In the genomic region with DNA sequence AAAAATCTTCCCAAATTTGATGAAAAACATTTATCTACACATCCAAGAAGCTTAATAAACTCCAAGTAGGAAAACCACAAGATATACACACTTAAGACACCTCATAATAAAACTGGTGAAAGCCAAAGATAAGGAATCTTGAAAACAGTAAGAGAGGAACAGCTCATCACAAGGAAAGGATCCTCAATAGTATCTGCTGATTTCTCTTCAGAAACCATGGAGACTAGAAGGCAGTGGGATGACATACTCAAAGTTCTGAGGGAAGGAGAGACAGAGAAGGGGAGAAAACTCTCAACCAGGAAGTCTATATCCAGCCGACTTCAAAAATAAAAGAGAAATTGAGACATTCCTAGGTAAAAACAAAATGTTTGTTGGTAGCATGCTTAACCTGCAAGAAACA, we compare ENCODE assay signal across 26 cellular contexts.
"Had no signal": no experiment of that assay in that cellular context is flagged by ENCODE, and none has a peak within 500 bp of the region (broad histone marks: within the 10 kb centered on the region; RNA-seq: fewer than 3 reads in every experiment).

No MANE protein-coding gene starts in this region.

- H3K4me3 Mint-ChIP-seq: mesothelial cell of epicardium; naive B cell; natural killer cell; nephron progenitor cell; neural progenitor cell; stimulated activated memory B cell treated with anti-CD40 and anti-IgM and Interleukin-4, amounts not matched to agents 10 μg/mL and 1 μg/mL and 100 μg/mL, for 72 hours; stimulated activated naive CD8-positive, alpha-beta T cell treated with anti-CD3 and anti-CD28 coated beads, Interleukin-15, amount 100 ng/mL, for 72 hours; type B pancreatic cell had no signal

- H3K27me3 ChIP-seq: neural progenitor cell, neutrophil, right atrium auricular region, tibial nerve, uterus had no signal

- DNase-seq: islet precursor cell; left ventricle myocardium inferior; mesendoderm; naive B cell; natural killer cell; nephron progenitor cell; occipital lobe; stimulated activated CD4-positive, alpha-beta T cell treated with anti-CD3 and anti-CD28 coated beads, Interleukin-12 subunit alpha, Interleukin-12 subunit beta, amount 100 ng/mL, for 4 hours; stimulated activated CD4-positive, alpha-beta T cell treated with anti-CD3 and anti-CD28 coated beads, Interleukin-15, amount 100 ng/mL, for 24 hours; stimulated activated CD4-positive, alpha-beta T cell treated with anti-CD3 and anti-CD28 coated beads, Interleukin-4, amount 100 ng/mL, for 4 hours; stimulated activated CD8-positive, alpha-beta memory T cell treated with anti-CD3 and anti-CD28 coated beads, Interleukin-4, amount 100 ng/mL, for 48 hours; stimulated activated naive CD4-positive, alpha-beta T cell treated with Interleukin-2 at 50 U/mL for 16 hours; stimulated activated naive CD8-positive, alpha-beta T cell treated with anti-CD3 and anti-CD28 coated beads, Interleukin-15, amount 100 ng/mL, for 72 hours; substantia nigra; uterus had no signal

- ATAC-seq: natural killer cell; sciatic nerve; stimulated activated memory B cell treated with anti-CD40 and anti-IgM and Interleukin-4, amounts not matched to agents 10 μg/mL and 1 μg/mL and 100 μg/mL, for 72 hours; stimulated activated naive CD8-positive, alpha-beta T cell treated with anti-CD3 and anti-CD28 coated beads, Interleukin-15, amount 100 ng/mL, for 72 hours had no signal

- H3K9me3 ChIP-seq: left ventricle myocardium inferior, neutrophil, right atrium auricular region, tibial nerve, uterus had no signal

- H3K4me3 ChIP-seq: left ventricle myocardium inferior, lung, neural progenitor cell, right atrium auricular region, skin epidermis, tibial nerve, uterus had no signal

- H3K36me3 Mint-ChIP-seq: natural killer cell had no signal

- H3K36me3 ChIP-seq: neural progenitor cell, neutrophil, right atrium auricular region, uterus had no signal

- H3K4me1 Mint-ChIP-seq: nephron progenitor cell had no signal

- H3K27ac Mint-ChIP-seq: mesothelial cell of epicardium; natural killer cell; nephron progenitor cell; neural progenitor cell; stimulated activated memory B cell treated with anti-CD40 and anti-IgM and Interleukin-4, amounts not matched to agents 10 μg/mL and 1 μg/mL and 100 μg/mL, for 72 hours; stimulated activated naive CD8-positive, alpha-beta T cell treated with anti-CD3 and anti-CD28 coated beads, Interleukin-15, amount 100 ng/mL, for 72 hours; type B pancreatic cell had no signal

- H3K27ac ChIP-seq: left ventricle myocardium inferior, neural progenitor cell, neutrophil, parathyroid adenoma, right atrium auricular region, skin epidermis, tibial nerve, uterus had no signal

- H3K27me3 Mint-ChIP-seq: naive B cell; stimulated activated memory B cell treated with anti-CD40 and anti-IgM and Interleukin-4, amounts not matched to agents 10 μg/mL and 1 μg/mL and 100 μg/mL, for 72 hours; stimulated activated naive CD8-positive, alpha-beta T cell treated with anti-CD3 and anti-CD28 coated beads, Interleukin-15, amount 100 ng/mL, for 72 hours; type B pancreatic cell had no signal

- H3K9me3 Mint-ChIP-seq: naive B cell; natural killer cell; neural progenitor cell; stimulated activated memory B cell treated with anti-CD40 and anti-IgM and Interleukin-4, amounts not matched to agents 10 μg/mL and 1 μg/mL and 100 μg/mL, for 72 hours; stimulated activated naive CD8-positive, alpha-beta T cell treated with anti-CD3 and anti-CD28 coated beads, Interleukin-15, amount 100 ng/mL, for 72 hours; type B pancreatic cell had no signal

- H3K4me1 ChIP-seq: parathyroid adenoma, right atrium auricular region, uterus had no signal
